ENCODE assay signal across 1 cellular context in the genomic region with DNA sequence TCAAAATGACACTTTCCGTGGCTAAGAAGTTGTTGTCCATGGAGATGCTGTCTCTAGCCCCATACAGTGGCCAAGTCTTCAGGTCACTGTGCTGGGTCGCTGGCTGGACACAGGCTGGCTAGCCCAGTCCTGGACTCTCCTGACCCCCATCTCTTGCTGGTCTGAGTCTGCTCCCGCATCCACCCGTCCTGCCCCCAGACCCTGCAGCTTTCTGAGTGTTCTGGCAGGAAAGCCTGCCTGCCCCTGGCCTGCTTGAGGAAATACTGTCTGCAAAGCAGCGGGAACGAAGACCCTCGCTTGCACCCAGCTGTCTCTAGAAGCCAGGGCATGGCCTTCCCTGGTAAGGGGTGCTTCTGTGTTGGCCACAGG.
TF ChIP-seq lines count a peak whose summit lies in the region.

No MANE protein-coding gene starts in this region.

TF ChIP-seq in HCT116, 20 proteins besides CTCF, POLR2A, EP300 and RAD21 (continued from another document):
- TF ChIP-seq, protein P1, sequence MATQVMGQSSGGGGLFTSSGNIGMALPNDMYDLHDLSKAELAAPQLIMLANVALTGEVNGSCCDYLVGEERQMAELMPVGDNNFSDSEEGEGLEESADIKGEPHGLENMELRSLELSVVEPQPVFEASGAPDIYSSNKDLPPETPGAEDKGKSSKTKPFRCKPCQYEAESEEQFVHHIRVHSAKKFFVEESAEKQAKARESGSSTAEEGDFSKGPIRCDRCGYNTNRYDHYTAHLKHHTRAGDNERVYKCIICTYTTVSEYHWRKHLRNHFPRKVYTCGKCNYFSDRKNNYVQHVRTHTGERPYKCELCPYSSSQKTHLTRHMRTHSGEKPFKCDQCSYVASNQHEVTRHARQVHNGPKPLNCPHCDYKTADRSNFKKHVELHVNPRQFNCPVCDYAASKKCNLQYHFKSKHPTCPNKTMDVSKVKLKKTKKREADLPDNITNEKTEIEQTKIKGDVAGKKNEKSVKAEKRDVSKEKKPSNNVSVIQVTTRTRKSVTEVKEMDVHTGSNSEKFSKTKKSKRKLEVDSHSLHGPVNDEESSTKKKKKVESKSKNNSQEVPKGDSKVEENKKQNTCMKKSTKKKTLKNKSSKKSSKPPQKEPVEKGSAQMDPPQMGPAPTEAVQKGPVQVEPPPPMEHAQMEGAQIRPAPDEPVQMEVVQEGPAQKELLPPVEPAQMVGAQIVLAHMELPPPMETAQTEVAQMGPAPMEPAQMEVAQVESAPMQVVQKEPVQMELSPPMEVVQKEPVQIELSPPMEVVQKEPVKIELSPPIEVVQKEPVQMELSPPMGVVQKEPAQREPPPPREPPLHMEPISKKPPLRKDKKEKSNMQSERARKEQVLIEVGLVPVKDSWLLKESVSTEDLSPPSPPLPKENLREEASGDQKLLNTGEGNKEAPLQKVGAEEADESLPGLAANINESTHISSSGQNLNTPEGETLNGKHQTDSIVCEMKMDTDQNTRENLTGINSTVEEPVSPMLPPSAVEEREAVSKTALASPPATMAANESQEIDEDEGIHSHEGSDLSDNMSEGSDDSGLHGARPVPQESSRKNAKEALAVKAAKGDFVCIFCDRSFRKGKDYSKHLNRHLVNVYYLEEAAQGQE (IDR thresholded peaks at IDR 0.05; ENCODE audit: low read depth) = no peak
- TF ChIP-seq YY1 (IDR thresholded peaks at IDR 0.05; ENCODE audit: extremely low read depth, insufficient replicate concordance, low read depth, low read length) (no peak), ZBTB33 (IDR thresholded peaks at IDR 0.05; ENCODE audit: extremely low read depth, insufficient replicate concordance, low read length) (no peak), MAX (IDR thresholded peaks at IDR 0.05) (no peak), SRF (IDR thresholded peaks at IDR 0.05; ENCODE audit: low read depth) (no peak), FOSL1 (IDR thresholded peaks at IDR 0.05; ENCODE audit: low read depth) (no peak), EZH2 (IDR thresholded peaks at IDR 0.05) (no peak), POLR2AphosphoS5 (IDR thresholded peaks at IDR 0.05; ENCODE audit: low read depth, low read length) (no peak)
